In the genomic region with DNA sequence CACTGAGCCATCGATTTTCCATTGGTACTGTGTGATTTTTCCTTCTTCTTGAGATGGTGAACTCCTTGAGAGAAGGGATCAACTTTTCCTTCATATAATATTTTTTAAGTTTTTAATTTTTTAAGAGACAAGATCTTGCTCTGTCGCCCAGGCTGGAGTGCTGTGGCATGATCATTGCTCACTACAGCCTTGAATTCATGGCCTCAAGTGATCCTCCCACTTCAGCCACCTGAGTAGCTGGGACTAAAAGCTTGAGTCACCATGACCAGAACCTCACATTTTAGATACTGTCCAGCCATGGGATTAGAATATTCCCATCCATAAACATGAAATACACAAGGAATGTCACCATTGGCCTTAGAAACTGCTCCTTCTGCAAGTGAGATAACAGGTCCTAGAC, we compare ENCODE assay signal across 9 cellular contexts.
"Had no signal": no experiment of that assay in that cellular context is flagged by ENCODE, and none has a peak within 500 bp of the region (broad histone marks: within the 10 kb centered on the region; RNA-seq: fewer than 3 reads in every experiment).

No MANE protein-coding gene starts in this region.

- ATAC-seq: GM23338, HCT116 had no signal

- H3K36me3 ChIP-seq: HAP-1 had no signal

- H3K4me3 ChIP-seq: GM23338, HAP-1, K562 had no signal

- FAIRE-seq: H1, H54, HTR-8/SVneo, K562 had no signal

- H3K9me3 ChIP-seq: HAP-1 had no signal

- H3K4me1 ChIP-seq: HAP-1 had no signal

- DNase-seq: HFFc6, IMR-90 had no signal

- H3K4me2 ChIP-seq: GM23338 had no signal

- H2AFZ ChIP-seq: GM23338 had no signal
